ENCODE assay signal across 17 cellular contexts in the genomic region with DNA sequence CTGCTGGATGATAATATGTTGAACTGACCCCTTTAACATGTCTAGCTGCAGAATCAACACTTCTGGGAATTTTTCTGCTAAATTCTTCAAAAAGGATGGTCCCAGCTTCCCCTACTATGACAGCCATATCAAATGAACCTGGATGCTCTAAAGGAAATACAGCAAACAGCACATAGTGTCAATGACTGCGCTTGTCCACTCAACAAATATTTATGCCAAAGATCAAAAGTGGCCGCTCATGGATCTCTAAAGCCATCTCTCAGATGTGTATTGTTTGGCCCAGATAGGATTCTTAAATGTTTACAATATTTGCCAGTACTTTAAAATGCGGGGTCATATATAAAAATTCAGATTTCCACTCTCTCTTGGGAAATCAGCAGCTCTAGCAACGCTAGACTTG. TPM values are rescaled to one million over a fixed set of nuclear protein-coding genes. Genes with fewer than 3 reads are reported as not detected.
DNase-seq lines count a peak whose midpoint lies in the region; ATAC-seq and TF ChIP-seq lines count a peak whose summit lies in the region.
"Had no signal": no experiment of that assay in that cellular context is flagged by ENCODE, and none has a peak within 500 bp of the region (broad histone marks: within the 10 kb centered on the region; RNA-seq: fewer than 3 reads in every experiment).

No MANE protein-coding gene starts in this region.

- H3K4me3 ChIP-seq in heart left ventricle (peak overlapping the region in 9 of 12 donors; percentile 80 to 92 (median 88)), adipocyte (ENCODE audit: low read length) (peak overlapping the region; percentile 83), psoas muscle (peak overlapping the region; percentile 96)
- H3K4me3 ChIP-seq: PC-9 had no signal

- TF ChIP-seq CTCF in heart left ventricle (IDR thresholded peaks at IDR 0.05) = no peak
- TF ChIP-seq CTCF in psoas muscle (IDR thresholded peaks at IDR 0.05) = no peak

- no peak for TF ChIP-seq POLR2A in heart left ventricle (IDR thresholded peaks at IDR 0.05)

- H3K27me3 ChIP-seq in heart left ventricle = peaks cover 0 to 7% (median 0%) of the 10 kb centered on the region in 9 donors
- no peaks in the 10 kb centered on the region for H3K27me3 ChIP-seq in adipocyte (replicated peaks; ENCODE audit: control insufficient read depth, insufficient read depth, low read length)
- H3K27me3 ChIP-seq in psoas muscle (ENCODE audit: insufficient read depth in 3 of 3, low read length in 2 of 3) = no peaks in the 10 kb centered on the region

- intact Hi-C loops in heart left ventricle (cut with DNase I) (loop anchor here in 2 of 10 donors (5.0 kb wide), 2 partner anchors 36 to 41 kb away; no protein-coding TSS in a partner anchor), left ventricle myocardium superior (cut with micrococcal nuclease) (no loop called here), psoas muscle (cut with DNase I) (loop anchor here in 1 of 2 donors (5.0 kb wide), 1 partner anchor 41 kb away; no protein-coding TSS in a partner anchor)

- peaks cover 0 to 44% (median 21%) of the 10 kb centered on the region in 12 donors for H3K4me1 ChIP-seq in heart left ventricle
- peaks cover 12% of the 10 kb centered on the region for H3K4me1 ChIP-seq in adipocyte (ENCODE audit: control insufficient read depth, insufficient read depth, low read length)
- peaks cover 42% of the 10 kb centered on the region for H3K4me1 ChIP-seq in psoas muscle

- ATAC-seq in heart left ventricle = no peak
- no peak for ATAC-seq in left ventricle myocardium superior
- no peak for ATAC-seq in psoas muscle
- no peak for ATAC-seq in HG03139 (IDR thresholded peaks at IDR 0.05; ENCODE audit: unreplicated experiment)

- DNase-seq in heart left ventricle (no peak), left ventricle myocardium superior (no peak), DMS53 (lab: John Stamatoyannopoulos, UW) (peak; percentile 72), adipocyte (ENCODE audit: low read depth) (no peak), psoas muscle (no peak), T1000 (lab: John Stamatoyannopoulos, UW) (no peak), pons (ENCODE audit: low spot score) (no peak)
- DNase-seq: CD4-positive, CD25-positive, alpha-beta regulatory T cell; DND-41; H7; IMR-90; Kasumi-1; NCI-H2029; NK-92 treated with Interleukin-12 subunit alpha and Interleukin-12 subunit beta, amount 100 ng/mL, for 24 hours; PC-9 had no signal

- no peak overlapping the region for H3K9ac ChIP-seq in adipocyte (ENCODE audit: low read length)

- no peaks in the 10 kb centered on the region for H3K36me3 ChIP-seq in heart left ventricle
- H3K36me3 ChIP-seq in adipocyte (ENCODE audit: control insufficient read depth, insufficient read depth, low read length, severe bottlenecking) = no peaks in the 10 kb centered on the region
- no peaks in the 10 kb centered on the region for H3K36me3 ChIP-seq in psoas muscle (ENCODE audit: insufficient read depth in 1 of 2, low read depth in 1 of 2)

- H3K27ac ChIP-seq in heart left ventricle (peak overlapping the region in 5 of 12 donors; percentile 8 to 91 (median 87)), psoas muscle (peak overlapping the region; percentile 96)
- H3K27ac ChIP-seq: PC-9, SK-N-MC had no signal

- H3K9me3 ChIP-seq in heart left ventricle = no peaks in the 10 kb centered on the region
- H3K9me3 ChIP-seq in adipocyte (ENCODE audit: control insufficient read depth, low read length) = no peaks in the 10 kb centered on the region
- no peaks in the 10 kb centered on the region for H3K9me3 ChIP-seq in psoas muscle

- WGBS in heart left ventricle, 4 donors = 69 to 84% (median 82%) methylated on average over 4 of the region's 4 CpGs
- 67 to 72% (median 70%) methylated on average over 4 of the region's 4 CpGs for WGBS in psoas muscle, 3 donors

RNA-seq across cellular contexts. Expression of a gene that starts 3.3 kb away (rescaled TPM):
- total RNA-seq in heart left ventricle (100 to 1,000 TPM in 3 of 9 donors, 10 to 100 TPM in 6; 52.9 to 158 (median 85.6) TPM), left ventricle myocardium superior (116 TPM), psoas muscle (100 to 1,000 TPM in 1 of 4 donors, 10 to 100 TPM in 3; 36.9 to 127 (median 93.4) TPM)
- polyA plus RNA-seq in heart left ventricle (10 to 100 TPM; 26.8 to 31.9 TPM), psoas muscle (100 to 1,000 TPM in 1 of 3 donors, 10 to 100 TPM in 1, 1 to 10 TPM in 1; 3.1 to 105 (median 36.7) TPM)

RNA-seq across cellular contexts. Expression of a gene that starts 59.0 kb away (rescaled TPM):
- total RNA-seq in heart left ventricle (100 to 1,000 TPM in 7 of 9 donors, 10 to 100 TPM in 2; 19.8 to 155 (median 126) TPM), left ventricle myocardium superior (129 TPM), psoas muscle (10 to 100 TPM; 37.4 to 80.6 (median 56.0) TPM)
- polyA plus RNA-seq in heart left ventricle (100 to 1,000 TPM; 123 to 136 TPM), psoas muscle (10 to 100 TPM; 34.1 to 74.3 (median 38.1) TPM)
